ENCODE assay signal across 8 cellular contexts in genomic region chr3:3200632-3201212, GRCh38. TPM values are rescaled to one million over a fixed set of nuclear protein-coding genes. Genes with fewer than 3 reads are reported as not detected.
DNase-seq lines count a peak whose midpoint lies in the region; ATAC-seq and TF ChIP-seq lines count a peak whose summit lies in the region.

No MANE protein-coding gene starts in this region.

- TF ChIP-seq POLR2A in spleen (IDR thresholded peaks at IDR 0.05) = no peak

- peaks cover 0 to 14% (median 12%) of the 10 kb centered on the region in 6 donors for H3K4me1 ChIP-seq in spleen

- H3K36me3 ChIP-seq in spleen = no peaks in the 10 kb centered on the region

- H3K27me3 ChIP-seq in spleen (replicated peaks in 1 of 7) = no peaks in the 10 kb centered on the region

- H3K9me3 ChIP-seq in spleen = no peaks in the 10 kb centered on the region

- in situ Hi-C loops in astrocyte of the spinal cord (cut with HindIII; ENCODE audit: low sequenced_read_pairs) = no loop called here

- intact Hi-C loops in spleen (cut with DNase I; ENCODE audit: low total_unique reads) = loop anchor here (5.0 to 10.0 kb wide), 2 partner anchors 794 to 1092 kb away; no protein-coding TSS in a partner anchor

- TF ChIP-seq CTCF in astrocyte of the spinal cord (IDR thresholded peaks at IDR 0.05; ENCODE audit: low read depth, low read length) (peak; percentile 74), spleen (IDR thresholded peaks at IDR 0.05 in 8 of 11, conservative IDR thresholded peaks at IDR 0.05 in 3 of 11) (peak; percentile 45 to 80 (median 76))

- 20 to 27% (median 24%) methylated on average over 7 of the region's 7 CpGs for WGBS in spleen, 5 donors

- no peak overlapping the region for H3K27ac ChIP-seq in spleen

- ATAC-seq in GM18870 (IDR thresholded peaks at IDR 0.05; ENCODE audit: unreplicated experiment) = peak; percentile 62
- ATAC-seq in HG03097 (IDR thresholded peaks at IDR 0.05; ENCODE audit: low FRiP score, unreplicated experiment) = peak; percentile 60
- ATAC-seq in stimulated activated naive CD8-positive, alpha-beta T cell treated with anti-CD3 and anti-CD28 coated beads, Interleukin-15, Interleukin-2, amounts not matched to agents 100 U/mL and 50 U/mL, for 24 hours = no peak

- peak; percentile 57 for DNase-seq in D341Med (ENCODE audit: low spot score)
- DNase-seq in NCI-H526 (lab: John Stamatoyannopoulos, UW) = peak; percentile 40 to 80
- DNase-seq in astrocyte of the spinal cord (ENCODE audit: low read depth, low spot score) = peak; percentile 76
- DNase-seq in iPS-NIHi7 (ENCODE audit: extremely low spot score) = peak; percentile 47
- DNase-seq in spleen = no peak
- DNase-seq in stimulated activated naive CD8-positive, alpha-beta T cell treated with anti-CD3 and anti-CD28 coated beads, Interleukin-15, Interleukin-2, amounts not matched to agents 100 U/mL and 50 U/mL, for 24 hours = no peak

- H3K4me3 ChIP-seq in astrocyte of the spinal cord (ENCODE audit: low read depth, low read length) = no peak overlapping the region
- H3K4me3 ChIP-seq in spleen = no peak overlapping the region

RNA-seq across cellular contexts. Expression of gene CRBN, which starts 21.2 kb away (rescaled TPM):
- 100 to 1,000 TPM in 3 of 7 donors, 10 to 100 TPM in 4; 71.4 to 123 (median 98.6) TPM for total RNA-seq in spleen
- polyA plus RNA-seq in spleen = 10 to 100 TPM; 33.4 to 38.4 (median 35.3) TPM

Comparison
In these comparisons a context has a peak if more than half of its experiments do, and no peak if none do; other contexts are left out.
1. DNase-seq: peak in D341Med (single experiment), NCI-H526 (2 of 2), astrocyte of the spinal cord (single experiment) and iPS-NIHi7 (single experiment); none in spleen (single experiment) and stimulated activated naive CD8-positive, alpha-beta T cell treated with anti-CD3 and anti-CD28 coated beads, Interleukin-15, Interleukin-2, amounts not matched to agents 100 U/mL and 50 U/mL, for 24 hours (single experiment).